27 cellular contexts compared by ENCODE assay signal in the genomic region with DNA sequence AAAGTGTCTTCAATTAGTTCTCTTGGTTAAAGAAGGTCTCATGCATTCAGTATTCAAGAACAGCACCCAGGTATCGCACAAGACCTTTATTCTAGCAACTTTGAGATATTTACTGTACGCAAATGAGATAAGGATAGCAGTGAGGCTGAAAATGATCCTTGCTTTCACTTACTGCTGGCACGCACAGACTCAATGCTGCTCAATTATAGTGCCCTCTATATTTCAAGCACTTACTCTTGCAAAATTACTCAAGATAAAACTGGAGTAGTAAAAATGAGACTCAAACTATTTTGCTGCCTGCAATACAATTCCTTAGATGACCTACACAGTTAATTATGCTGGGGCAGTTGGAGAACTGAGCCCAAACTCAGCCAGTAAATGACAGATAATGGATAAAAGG.
DNase-seq lines count a peak whose midpoint lies in the region; ATAC-seq and TF ChIP-seq lines count a peak whose summit lies in the region.
"Had no signal": no experiment of that assay in that cellular context is flagged by ENCODE, and none has a peak within 500 bp of the region (broad histone marks: within the 10 kb centered on the region; RNA-seq: fewer than 3 reads in every experiment).

No MANE protein-coding gene starts in this region.

- H3K4me2 ChIP-seq in hepatocyte: peak overlapping the region; percentile 18
- H3K4me2 ChIP-seq: PC-9 had no signal

- H3K9ac ChIP-seq in adipocyte (ENCODE audit: low read length): no peak overlapping the region

- H3K4me1 ChIP-seq in adipocyte (ENCODE audit: control insufficient read depth, insufficient read depth, low read length) (peaks cover 16% of the 10 kb centered on the region), hepatocyte (ENCODE audit: insufficient read depth) (peaks cover 32% of the 10 kb centered on the region), psoas muscle (peaks cover 34% of the 10 kb centered on the region), foreskin keratinocyte (peaks cover 6% of the 10 kb centered on the region)
- H3K4me1 ChIP-seq: esophagus muscularis mucosa had no signal

- no peak overlapping the region for H2AFZ ChIP-seq in hepatocyte
- H2AFZ ChIP-seq: PC-9 had no signal

- H3K9me2 ChIP-seq in hepatocyte (replicated peaks; ENCODE audit: insufficient read depth): no peaks in the 10 kb centered on the region

- no peak overlapping the region for H3K4me3 ChIP-seq in adipocyte (ENCODE audit: low read length)
- H3K4me3 ChIP-seq in hepatocyte: no peak overlapping the region
- H3K4me3 ChIP-seq in psoas muscle: no peak overlapping the region
- H3K4me3 ChIP-seq: esophagus muscularis mucosa, PC-9, sigmoid colon had no signal

- no peaks in the 10 kb centered on the region for H4K20me1 ChIP-seq in hepatocyte (ENCODE audit: insufficient read depth, poor library complexity, severe bottlenecking)

- 56% methylated on average over 3 of the region's 3 CpGs for WGBS in hepatocyte (ENCODE audit: low lambda C conversion rate, missing lambda C conversion rate)
- 42 to 75% (median 63%) methylated on average over 3 of the region's 3 CpGs for WGBS in psoas muscle, 3 donors

- H3K27me3 ChIP-seq in adipocyte (replicated peaks; ENCODE audit: control insufficient read depth, insufficient read depth, low read length): no peaks in the 10 kb centered on the region
- no peaks in the 10 kb centered on the region for H3K27me3 ChIP-seq in hepatocyte
- no peaks in the 10 kb centered on the region for H3K27me3 ChIP-seq in psoas muscle (ENCODE audit: insufficient read depth in 3 of 3, low read length in 2 of 3)
- no peaks in the 10 kb centered on the region for H3K27me3 ChIP-seq in foreskin keratinocyte
- H3K27me3 ChIP-seq: esophagus muscularis mucosa, sigmoid colon had no signal

- H3K9me3 ChIP-seq in adipocyte (ENCODE audit: control insufficient read depth, low read length): no peaks in the 10 kb centered on the region
- no peaks in the 10 kb centered on the region for H3K9me3 ChIP-seq in hepatocyte (ENCODE audit: low read depth)
- no peaks in the 10 kb centered on the region for H3K9me3 ChIP-seq in psoas muscle
- H3K9me3 ChIP-seq: Caco-2, esophagus muscularis mucosa, sigmoid colon had no signal

- H3K36me3 ChIP-seq in adipocyte (ENCODE audit: control insufficient read depth, insufficient read depth, low read length, severe bottlenecking): no peaks in the 10 kb centered on the region
- H3K36me3 ChIP-seq in hepatocyte (replicated peaks; ENCODE audit: insufficient read depth, low read depth): no peaks in the 10 kb centered on the region
- H3K36me3 ChIP-seq in psoas muscle (ENCODE audit: insufficient read depth in 1 of 2, low read depth in 1 of 2): peaks cover 0 to 5% of the 10 kb centered on the region in 2 donors
- H3K36me3 ChIP-seq: esophagus muscularis mucosa, sigmoid colon had no signal

- peak overlapping the region; percentile 42 for H3K27ac ChIP-seq in hepatocyte
- peak overlapping the region; percentile 37 for H3K27ac ChIP-seq in psoas muscle
- no peak overlapping the region for H3K27ac ChIP-seq in foreskin keratinocyte
- H3K27ac ChIP-seq: C4-2B, esophagus muscularis mucosa, PC-9, sigmoid colon had no signal

- DNase-seq in adipocyte (ENCODE audit: low read depth) (peak; percentile 16), hepatocyte (ENCODE audit: low spot score) (peak; percentile 22), psoas muscle (no peak), foreskin keratinocyte (no peak), NCI-H2171 treated with DMSO at 0.1 percent for 48 hours (lab: John Stamatoyannopoulos, UW) (no peak)
- DNase-seq: activated B cell treated with CpG ODN at 0.5 μM for 24 hours; activated CD4-positive, alpha-beta T cell treated with anti-CD3 and anti-CD28 coated beads, Interleukin-2, amount 50 U/mL, for 1 hour; activated T-cell treated with anti-CD3 and anti-CD28 coated beads, Interleukin-2, amount 50 U/mL, for 4 hours; amniotic stem cell; Caco-2; cortex of kidney; GF-D8; Karpas-422; NCI-H1436 treated with DMSO at 0.1 percent for 48 hours; NCI-H2171; NCI-H510A treated with DMSO at 0.1 percent for 48 hours; NK-92 treated with Interleukin-12 subunit alpha and Interleukin-12 subunit beta, amount 100 ng/mL, for 24 hours; PC-9; SHP77; sigmoid colon; stimulated activated CD4-positive, alpha-beta T cell treated with anti-CD3 and anti-CD28 coated beads, Interleukin-4, amount 100 ng/mL, for 4 hours; substantia nigra had no signal

- peaks cover 4% of the 10 kb centered on the region for H3K79me2 ChIP-seq in hepatocyte

- TF ChIP-seq CTCF in hepatocyte (IDR thresholded peaks at IDR 0.05; ENCODE audit: poor library complexity): no peak
- TF ChIP-seq CTCF in psoas muscle (IDR thresholded peaks at IDR 0.05): no peak
- no peak for TF ChIP-seq CTCF in foreskin keratinocyte (conservative IDR thresholded peaks at IDR 0.05)

- ATAC-seq in HG03432 (IDR thresholded peaks at IDR 0.05; ENCODE audit: unreplicated experiment) (peak; percentile 72), psoas muscle (peak in 1 of 4 donors; percentile 50), foreskin keratinocyte (no peak), GM18517 (IDR thresholded peaks at IDR 0.05; ENCODE audit: unreplicated experiment) (no peak)
- ATAC-seq: activated T-cell treated with anti-CD3 and anti-CD28 coated beads, Interleukin-2, amount 50 U/mL, for 4 hours; stimulated activated memory B cell treated with anti-CD40 and anti-IgM and Interleukin-4, amounts not matched to agents 10 μg/mL and 1 μg/mL and 100 μg/mL, for 72 hours had no signal

- intact Hi-C loops in psoas muscle (cut with DNase I): loop anchor here (5.0 kb wide), 1 partner anchor 62 kb away; the partner anchor contains the start of gene ADGRA3 (in 2 of the 2)

Comparison
In these comparisons a context has a peak if more than half of its experiments do, and no peak if none do; other contexts are left out.
1. DNase-seq: peak in adipocyte (single experiment) and hepatocyte (single experiment); none in psoas muscle (0 of 2), foreskin keratinocyte (0 of 2) and NCI-H2171 treated with DMSO at 0.1 percent for 48 hours (single experiment).